Comparison of ENCODE assay signal across 29 cellular contexts in genomic region chr2:208937521-208937920, GRCh38.
"Had no signal": no experiment of that assay in that cellular context is flagged by ENCODE, and none has a peak within 500 bp of the region (broad histone marks: within the 10 kb centered on the region; RNA-seq: fewer than 3 reads in every experiment).

No MANE protein-coding gene starts in this region.

- H3K4me3 Mint-ChIP-seq: activated CD4-positive, alpha-beta T cell treated with anti-CD3 and anti-CD28 coated beads, Interleukin-2, amount 10 ng/mL, durations not matched to agents 24 days and 14 days; activated CD8-positive, alpha-beta T cell treated with anti-CD3 and anti-CD28 coated beads for 36 hours; activated naive CD8-positive, alpha-beta T cell treated with anti-CD3 and anti-CD28 coated beads for 36 hours; activated T-cell treated with anti-CD3 and anti-CD28 coated beads, Interleukin-2, amount 50 U/mL, for 72 hours; activated T-helper 17 cell treated with anti-CD3 and anti-CD28 coated beads, Interleukin-2, amount 50 U/mL, for 72 hours had no signal

- H3K4me1 Mint-ChIP-seq: activated CD4-positive, alpha-beta T cell treated with anti-CD3 and anti-CD28 coated beads, Interleukin-2, amount 10 ng/mL, durations not matched to agents 24 days and 14 days; activated naive CD8-positive, alpha-beta T cell treated with anti-CD3 and anti-CD28 coated beads for 36 hours; activated T-helper 17 cell treated with anti-CD3 and anti-CD28 coated beads, Interleukin-2, amount 50 U/mL, for 72 hours had no signal

- H3K27me3 ChIP-seq: brain microvascular endothelial cell, SJCRH30 had no signal

- H3K27ac Mint-ChIP-seq: activated CD4-positive, alpha-beta T cell treated with anti-CD3 and anti-CD28 coated beads, Interleukin-2, amount 10 ng/mL, durations not matched to agents 24 days and 14 days; activated CD8-positive, alpha-beta T cell treated with anti-CD3 and anti-CD28 coated beads for 36 hours; activated naive CD8-positive, alpha-beta T cell treated with anti-CD3 and anti-CD28 coated beads for 36 hours; activated T-cell treated with anti-CD3 and anti-CD28 coated beads, Interleukin-2, amount 50 U/mL, for 72 hours; activated T-helper 17 cell treated with anti-CD3 and anti-CD28 coated beads, Interleukin-2, amount 50 U/mL, for 72 hours had no signal

- H3K9me3 Mint-ChIP-seq: activated CD4-positive, alpha-beta T cell treated with anti-CD3 and anti-CD28 coated beads, Interleukin-2, amount 10 ng/mL, durations not matched to agents 24 days and 14 days; activated naive CD8-positive, alpha-beta T cell treated with anti-CD3 and anti-CD28 coated beads for 36 hours; activated T-cell treated with anti-CD3 and anti-CD28 coated beads, Interleukin-2, amount 50 U/mL, for 72 hours; activated T-helper 17 cell treated with anti-CD3 and anti-CD28 coated beads, Interleukin-2, amount 50 U/mL, for 72 hours had no signal

- H3K36me3 Mint-ChIP-seq: activated naive CD8-positive, alpha-beta T cell treated with anti-CD3 and anti-CD28 coated beads for 36 hours had no signal

- H3K36me3 ChIP-seq: brain microvascular endothelial cell, SJCRH30, WERI-Rb-1 had no signal

- H3K27ac ChIP-seq: brain microvascular endothelial cell, SJCRH30, SK-N-MC, WERI-Rb-1 had no signal

- DNase-seq: activated CD4-positive, alpha-beta T cell treated with anti-CD3 and anti-CD28 coated beads for 1 hour; activated CD4-positive, alpha-beta T cell treated with anti-CD3 and anti-CD28 coated beads, Interleukin-2, amount 10 ng/mL, durations not matched to agents 24 days and 14 days; activated CD4-positive, alpha-beta T cell treated with anti-CD3 and anti-CD28 coated beads, Interleukin-2, amount 50 U/mL, for 4 hours; activated CD4-positive, CD25-positive, alpha-beta regulatory T cell; activated CD8-positive, alpha-beta T cell treated with anti-CD3 and anti-CD28 coated beads for 36 hours; activated effector memory CD4-positive, alpha-beta T cell treated with anti-CD3 and anti-CD28 coated beads, Interleukin-2, amount 50 U/mL, for 16 hours; activated naive CD4-positive, alpha-beta T cell; activated naive CD4-positive, alpha-beta T cell treated with anti-CD3 and anti-CD28 coated beads, Interleukin-2, amount 50 U/mL, for 16 hours; activated naive CD8-positive, alpha-beta T cell treated with anti-CD3 and anti-CD28 coated beads for 36 hours; activated T-cell treated with anti-CD3 and anti-CD28 coated beads, Interleukin-2, amount 50 U/mL, for 1 hour; activated T-cell treated with anti-CD3 and anti-CD28 coated beads, Interleukin-2, amount 50 U/mL, for 72 hours; amniotic stem cell; aorta; brain microvascular endothelial cell; central memory CD4-positive, alpha-beta T cell; Karpas-422; NCI-H1105; NCI-H1417 treated with DMSO at 0.1 percent for 48 hours; NCI-H187 treated with DMSO at 0.1 percent for 48 hours; NCI-H2081; NCI-H226; NCI-H524 treated with DMSO at 0.1 percent for 48 hours; NCI-H748 treated with DMSO at 0.1 percent for 48 hours; SHP77; SJCRH30; T1000; WERI-Rb-1 had no signal

- H3K27me3 Mint-ChIP-seq: activated CD4-positive, alpha-beta T cell treated with anti-CD3 and anti-CD28 coated beads, Interleukin-2, amount 10 ng/mL, durations not matched to agents 24 days and 14 days; activated CD8-positive, alpha-beta T cell treated with anti-CD3 and anti-CD28 coated beads for 36 hours; activated naive CD8-positive, alpha-beta T cell treated with anti-CD3 and anti-CD28 coated beads for 36 hours; activated T-helper 17 cell treated with anti-CD3 and anti-CD28 coated beads, Interleukin-2, amount 50 U/mL, for 72 hours had no signal

- H3K9me3 ChIP-seq: SJCRH30 had no signal

- H3K4me3 ChIP-seq: SJCRH30, SK-N-MC had no signal
